ENCODE assay signal across 12 cellular contexts in genomic region chr10:49272251-49273081, GRCh38. TPM values are rescaled to one million over a fixed set of nuclear protein-coding genes. Genes with fewer than 3 reads are reported as not detected.
DNase-seq lines count a peak whose midpoint lies in the region; ATAC-seq, FAIRE-seq and TF ChIP-seq lines count a peak whose summit lies in the region.
"Had no signal": no experiment of that assay in that cellular context is flagged by ENCODE, and none has a peak within 500 bp of the region (broad histone marks: within the 10 kb centered on the region; RNA-seq: fewer than 3 reads in every experiment).

No MANE protein-coding gene starts in this region.

- H3K27ac ChIP-seq in right atrium auricular region: peak overlapping the region; percentile 71 to 78

- DNase-seq in GM18507 (ENCODE audit: extremely low spot score, insufficient read length, low read depth) (no peak), right atrium auricular region (ENCODE audit: low spot score) (peak; percentile 58), smooth muscle cell of the brain vasculature (ENCODE audit: low read depth, low spot score) (peak; percentile 7), cortex of kidney (lab: John Stamatoyannopoulos, UW) (no peak), A172 (ENCODE audit: low spot score) (no peak), DMS114 treated with DMSO at 0.1 percent for 48 hours (lab: John Stamatoyannopoulos, UW; ENCODE audit: unreplicated experiment) (no peak)
- DNase-seq: activated effector memory CD4-positive, alpha-beta T cell treated with Interleukin-2 at 50 U/mL for 16 hours; esophagus squamous epithelium; NCI-H69 had no signal

- peaks cover 2% of the 10 kb centered on the region for H3K27me3 Mint-ChIP-seq in activated naive CD8-positive, alpha-beta T cell

- H3K4me3 Mint-ChIP-seq in activated naive CD8-positive, alpha-beta T cell: no peak overlapping the region

- no peaks in the 10 kb centered on the region for H3K27me3 ChIP-seq in right atrium auricular region
- H3K27me3 ChIP-seq: esophagus squamous epithelium had no signal

- H3K4me3 ChIP-seq in right atrium auricular region: no peak overlapping the region
- H3K4me3 ChIP-seq: esophagus squamous epithelium had no signal

- H3K9me3 ChIP-seq in right atrium auricular region: no peaks in the 10 kb centered on the region
- H3K9me3 ChIP-seq: esophagus squamous epithelium had no signal

- no peaks in the 10 kb centered on the region for H3K36me3 ChIP-seq in right atrium auricular region
- H3K36me3 ChIP-seq: esophagus squamous epithelium had no signal

- H3K27ac Mint-ChIP-seq in activated naive CD8-positive, alpha-beta T cell: peak overlapping the region; percentile 35

- no peak for TF ChIP-seq CTCF in right atrium auricular region (IDR thresholded peaks at IDR 0.05)

- peaks cover 11% of the 10 kb centered on the region for H3K4me1 Mint-ChIP-seq in activated naive CD8-positive, alpha-beta T cell (ENCODE audit: low read depth)

- no peak for ATAC-seq in HG02840 (IDR thresholded peaks at IDR 0.05; ENCODE audit: low FRiP score, unreplicated experiment)

- peaks cover under 1% of the 10 kb centered on the region for H3K9me3 Mint-ChIP-seq in activated naive CD8-positive, alpha-beta T cell (ENCODE audit: low read depth)

- no peaks in the 10 kb centered on the region for H3K36me3 Mint-ChIP-seq in activated naive CD8-positive, alpha-beta T cell
- H3K36me3 Mint-ChIP-seq: IgD-negative memory B cell had no signal

- H3K4me1 ChIP-seq in right atrium auricular region: peaks cover 0 to 32% of the 10 kb centered on the region in 2 donors

- FAIRE-seq in GM18507 (lab: Jason Lieb, UNC): peak; percentile 45

RNA-seq across cellular contexts. Expression of gene C10orf71, which starts 26.5 kb away (rescaled TPM):
- total RNA-seq in right atrium auricular region: 10 to 100 TPM; 34.9 to 48.2 TPM
- total RNA-seq in A172 (2014; rRNA removed; shearing (Covaris generic)): not detected in 2 replicates

Comparison
In these comparisons a context has a peak if more than half of its experiments do, and no peak if none do; other contexts are left out.
1. DNase-seq: peak in right atrium auricular region (single experiment) and smooth muscle cell of the brain vasculature (single experiment); none in GM18507 (single experiment), cortex of kidney (single experiment), A172 (single experiment) and DMS114 treated with DMSO at 0.1 percent for 48 hours (single experiment).
2. RNA of gene C10orf71, which starts 26.5 kb away (total RNA-seq): 34.9 to 48.2 TPM in right atrium auricular region; not detected in A172; every median in the first group is over 10 times any median in the second.